Comparison of ENCODE assay signal across 9 cellular contexts in the genomic region with DNA sequence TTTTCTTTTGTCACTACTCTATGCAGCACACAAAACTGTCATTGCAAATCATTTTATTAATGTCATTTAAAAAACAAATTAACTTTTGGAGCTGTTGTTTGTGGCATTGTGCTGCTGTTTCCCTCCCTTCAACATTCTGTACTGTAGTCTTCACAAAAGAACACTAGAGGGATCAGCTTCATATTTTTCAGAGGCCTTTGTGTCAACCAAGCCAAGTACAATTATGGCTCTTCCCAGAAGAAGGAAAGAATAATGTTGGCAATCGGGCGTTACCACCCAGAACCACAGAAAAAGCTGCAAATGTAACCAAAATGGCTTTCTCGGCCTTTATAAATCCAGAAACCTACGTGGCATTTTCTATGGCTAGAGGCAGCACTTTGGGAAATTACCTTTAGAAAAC.
A peak's percentile ranks its signal among the peaks of the same experiment; 100 is the strongest.
DNase-seq lines count a peak whose midpoint lies in the region; ATAC-seq and TF ChIP-seq lines count a peak whose summit lies in the region.
"Had no signal": no experiment of that assay in that cellular context is flagged by ENCODE, and none has a peak within 500 bp of the region (broad histone marks: within the 10 kb centered on the region; RNA-seq: fewer than 3 reads in every experiment).

No MANE protein-coding gene starts in this region.

- TF ChIP-seq POLR2A in HCT116 (IDR thresholded peaks at IDR 0.05; ENCODE audit: borderline replicate concordance, extremely low read depth, insufficient read depth, insufficient read length), result no peak
- TF ChIP-seq POLR2A in stomach (IDR thresholded peaks at IDR 0.05), result no peak

- no peak overlapping the region for H3K4me2 ChIP-seq in HCT116 (ENCODE audit: low read length)

- POLR2A ChIA-PET in HCT116 (lab: Charles Lee), result no interaction called here

- TF ChIP-seq RAD21 in HCT116 (IDR thresholded peaks at IDR 0.05; ENCODE audit: low read depth), result peak; percentile 69

- ATAC-seq in HCT116 (peak; percentile 68), heart right ventricle (peak; percentile 66 to 87 (median 70)), GM18861 (IDR thresholded peaks at IDR 0.05; ENCODE audit: unreplicated experiment) (no peak), HG03521 (IDR thresholded peaks at IDR 0.05; ENCODE audit: unreplicated experiment) (no peak)

- H3K27ac ChIP-seq in HCT116 (ENCODE audit: low read depth, low read length), result no peak overlapping the region
- H3K27ac ChIP-seq in SJSA1, result peak overlapping the region; percentile 85
- peak overlapping the region in 7 of 10 donors; percentile 65 to 86 (median 74) for H3K27ac ChIP-seq in heart right ventricle
- H3K27ac ChIP-seq in stomach, result peak overlapping the region in 4 of 5 donors; percentile 62 to 82 (median 78)

- H3K9me2 ChIP-seq in HCT116 (ENCODE audit: insufficient read depth), result no peaks in the 10 kb centered on the region

- H3K36me3 ChIP-seq in HCT116 (ENCODE audit: control insufficient read depth in 1 of 2, insufficient read depth in 2 of 2, low read length in 2 of 2) (no peaks in the 10 kb centered on the region), SJSA1 (no peaks in the 10 kb centered on the region), heart right ventricle (no peaks in the 10 kb centered on the region), stomach (no peaks in the 10 kb centered on the region)

- intact Hi-C loops in HCT116 (cut with micrococcal nuclease), result loop anchor here (2.0 to 10.0 kb wide), 2 partner anchors 359 to 951 kb away; a partner anchor contains a TSS
- intact Hi-C loops in heart right ventricle (cut with DNase I), result loop anchor here (1.0 to 10.0 kb wide), 7 partner anchors 81 to 949 kb away; a partner anchor contains a TSS
- intact Hi-C loops in stomach (cut with DNase I; ENCODE audit: low total_unique reads), result no loop called here

- CTCF ChIA-PET in HCT116 (lab: Charles Lee), result interaction anchor here (1.1 to 4.4 kb wide), 10 partner anchors 99 to 1395 kb away, joined by 3 to 47 read pairs (median 7); a partner anchor contains a TSS

- H3K27me3 ChIP-seq in HCT116 (ENCODE audit: insufficient read depth, low read length), result no peaks in the 10 kb centered on the region
- H3K27me3 ChIP-seq in SJSA1 (replicated peaks), result no peaks in the 10 kb centered on the region
- peaks cover 0 to 10% (median 0%) of the 10 kb centered on the region in 7 donors for H3K27me3 ChIP-seq in heart right ventricle
- no peaks in the 10 kb centered on the region for H3K27me3 ChIP-seq in stomach

- H3K4me1 ChIP-seq in HCT116 (ENCODE audit: control insufficient read depth in 1 of 2, insufficient read depth in 2 of 2, low read length in 2 of 2) (peaks cover 12 to 13% of the 10 kb centered on the region in 2 experiments), SJSA1 (replicated peaks) (peaks cover 54% of the 10 kb centered on the region), heart right ventricle (peaks cover 0 to 29% (median 9%) of the 10 kb centered on the region in 9 donors), stomach (peaks cover 0 to 34% (median 19%) of the 10 kb centered on the region in 4 donors)

- H3K9me3 ChIP-seq in HCT116 (ENCODE audit: control insufficient read depth in 1 of 2, insufficient read depth in 1 of 2, low read depth in 1 of 2, low read length in 2 of 2) (no peaks in the 10 kb centered on the region), SJSA1 (replicated peaks) (no peaks in the 10 kb centered on the region), heart right ventricle (no peaks in the 10 kb centered on the region), stomach (no peaks in the 10 kb centered on the region)

- TF ChIP-seq CTCF in HCT116 (IDR thresholded peaks at IDR 0.05 in 2 of 3, conservative IDR thresholded peaks at IDR 0.05 in 1 of 3; ENCODE audit: borderline replicate concordance in 1 of 3, insufficient read depth in 1 of 3, low read depth in 2 of 3, low read length in 2 of 3) (peak; percentile 26 to 45 (median 42); a peak in 4 of 6 replicates), heart right ventricle (IDR thresholded peaks at IDR 0.05) (peak in 8 of 9 donors; percentile 30 to 76 (median 55)), stomach (IDR thresholded peaks at IDR 0.05) (peak in 3 of 7 experiments; percentile 16 to 33 (median 29))

- H3K4me3 ChIP-seq in HCT116 (replicated peaks in 1 of 2; ENCODE audit: low read depth in 1 of 2, low read length in 2 of 2) (no peak overlapping the region), SJSA1 (no peak overlapping the region), heart right ventricle (peak overlapping the region in 5 of 10 donors; percentile 7 to 28 (median 21)), stomach (no peak overlapping the region)

- H4K20me1 ChIP-seq in HCT116 (ENCODE audit: insufficient read depth), result no peaks in the 10 kb centered on the region

- RAD21 ChIA-PET in HCT116 (lab: Charles Lee; ENCODE audit: low non-redundant PET in 1 of 2, low total read pairs in 2 of 2, uncharacterized antibody in 2 of 2, unreplicated experiment in 2 of 2), result interaction anchor here (0.7 to 2.3 kb wide), 3 partner anchors 99 to 141 kb away, joined by 4 to 12 read pairs (median 5); a partner anchor contains a TSS

- WGBS in heart right ventricle, 2 donors, result 51 to 54% methylated on average over 4 of the region's 4 CpGs
- 34 to 57% (median 51%) methylated on average over 4 of the region's 4 CpGs for WGBS in stomach, 5 donors

- H2AFZ ChIP-seq in HCT116 (ENCODE audit: low read depth, low read length, poor library complexity, severe bottlenecking), result no peak overlapping the region

- BruUV-seq in HCT116 (replicated peaks; lab: Mats Ljungman, UMichigan), result no TSS peak

- H3K79me2 ChIP-seq in HCT116 (ENCODE audit: insufficient read depth, low read length), result no peaks in the 10 kb centered on the region

- no peak for DNase-seq in HCT116 (ENCODE audit: low read depth, low spot score)
- DNase-seq in SJSA1 (ENCODE audit: low read depth in 1 of 2, low spot score in 2 of 2), result peak in 1 of 2 experiments; percentile 81
- peak in 1 of 2 donors; percentile 13 for DNase-seq in heart right ventricle
- no peak for DNase-seq in stomach
- no peak for DNase-seq in LoVo (ENCODE audit: low spot score)
- no peak for DNase-seq in retina
- DNase-seq: activated B cell treated with CpG ODN at 0.5 μM for 24 hours had no signal

- TF ChIP-seq EP300 in stomach (IDR thresholded peaks at IDR 0.05), result no peak

- no peak overlapping the region for H3K9ac ChIP-seq in HCT116 (ENCODE audit: low read length)

TF ChIP-seq in HCT116, 20 proteins besides CTCF, POLR2A, EP300 and RAD21 (continues in another document):
- TF ChIP-seq YY1 (IDR thresholded peaks at IDR 0.05; ENCODE audit: extremely low read depth, insufficient replicate concordance, low read depth, low read length) (no peak), ZFX (IDR thresholded peaks at IDR 0.05) (no peak), EZH2phosphoT487 (IDR thresholded peaks at IDR 0.05; ENCODE audit: borderline replicate concordance) (no peak), EGR1 (IDR thresholded peaks at IDR 0.05; ENCODE audit: low read depth) (no peak), CEBPB (IDR thresholded peaks at IDR 0.05; ENCODE audit: low read depth) (no peak), SRF (IDR thresholded peaks at IDR 0.05; ENCODE audit: low read depth) (no peak), JUND (IDR thresholded peaks at IDR 0.05) (no peak), ELF1 (IDR thresholded peaks at IDR 0.05; ENCODE audit: borderline replicate concordance, low read depth) (no peak), ZNF274 (IDR thresholded peaks at IDR 0.05; ENCODE audit: low read depth, low read length) (no peak), EZH2 (IDR thresholded peaks at IDR 0.05) (no peak), FOSL1 (IDR thresholded peaks at IDR 0.05; ENCODE audit: low read depth) (no peak), CBX3 (IDR thresholded peaks at IDR 0.05; ENCODE audit: low read depth) (no peak), POLR2AphosphoS5 (IDR thresholded peaks at IDR 0.05; ENCODE audit: low read depth, low read length) (no peak), TCF7L2 (IDR thresholded peaks at IDR 0.05; ENCODE audit: borderline replicate concordance, extremely low read depth, insufficient read depth, insufficient read length) (no peak)
- TF ChIP-seq, protein P1, sequence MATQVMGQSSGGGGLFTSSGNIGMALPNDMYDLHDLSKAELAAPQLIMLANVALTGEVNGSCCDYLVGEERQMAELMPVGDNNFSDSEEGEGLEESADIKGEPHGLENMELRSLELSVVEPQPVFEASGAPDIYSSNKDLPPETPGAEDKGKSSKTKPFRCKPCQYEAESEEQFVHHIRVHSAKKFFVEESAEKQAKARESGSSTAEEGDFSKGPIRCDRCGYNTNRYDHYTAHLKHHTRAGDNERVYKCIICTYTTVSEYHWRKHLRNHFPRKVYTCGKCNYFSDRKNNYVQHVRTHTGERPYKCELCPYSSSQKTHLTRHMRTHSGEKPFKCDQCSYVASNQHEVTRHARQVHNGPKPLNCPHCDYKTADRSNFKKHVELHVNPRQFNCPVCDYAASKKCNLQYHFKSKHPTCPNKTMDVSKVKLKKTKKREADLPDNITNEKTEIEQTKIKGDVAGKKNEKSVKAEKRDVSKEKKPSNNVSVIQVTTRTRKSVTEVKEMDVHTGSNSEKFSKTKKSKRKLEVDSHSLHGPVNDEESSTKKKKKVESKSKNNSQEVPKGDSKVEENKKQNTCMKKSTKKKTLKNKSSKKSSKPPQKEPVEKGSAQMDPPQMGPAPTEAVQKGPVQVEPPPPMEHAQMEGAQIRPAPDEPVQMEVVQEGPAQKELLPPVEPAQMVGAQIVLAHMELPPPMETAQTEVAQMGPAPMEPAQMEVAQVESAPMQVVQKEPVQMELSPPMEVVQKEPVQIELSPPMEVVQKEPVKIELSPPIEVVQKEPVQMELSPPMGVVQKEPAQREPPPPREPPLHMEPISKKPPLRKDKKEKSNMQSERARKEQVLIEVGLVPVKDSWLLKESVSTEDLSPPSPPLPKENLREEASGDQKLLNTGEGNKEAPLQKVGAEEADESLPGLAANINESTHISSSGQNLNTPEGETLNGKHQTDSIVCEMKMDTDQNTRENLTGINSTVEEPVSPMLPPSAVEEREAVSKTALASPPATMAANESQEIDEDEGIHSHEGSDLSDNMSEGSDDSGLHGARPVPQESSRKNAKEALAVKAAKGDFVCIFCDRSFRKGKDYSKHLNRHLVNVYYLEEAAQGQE (IDR thresholded peaks at IDR 0.05; ENCODE audit: low read depth), result no peak
- TF ChIP-seq, protein P2, sequence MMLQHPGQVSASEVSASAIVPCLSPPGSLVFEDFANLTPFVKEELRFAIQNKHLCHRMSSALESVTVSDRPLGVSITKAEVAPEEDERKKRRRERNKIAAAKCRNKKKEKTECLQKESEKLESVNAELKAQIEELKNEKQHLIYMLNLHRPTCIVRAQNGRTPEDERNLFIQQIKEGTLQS (IDR thresholded peaks at IDR 0.05), result no peak
- TF ChIP-seq, protein P3, sequence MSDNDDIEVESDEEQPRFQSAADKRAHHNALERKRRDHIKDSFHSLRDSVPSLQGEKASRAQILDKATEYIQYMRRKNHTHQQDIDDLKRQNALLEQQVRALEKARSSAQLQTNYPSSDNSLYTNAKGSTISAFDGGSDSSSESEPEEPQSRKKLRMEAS (IDR thresholded peaks at IDR 0.05), result no peak

Comparison
In these comparisons a context has a peak if more than half of its experiments do, and no peak if none do; other contexts are left out.
1. ATAC-seq: peak in HCT116 (single experiment) and heart right ventricle (8 of 8); none in GM18861 (single experiment) and HG03521 (single experiment).